In the genomic region with DNA sequence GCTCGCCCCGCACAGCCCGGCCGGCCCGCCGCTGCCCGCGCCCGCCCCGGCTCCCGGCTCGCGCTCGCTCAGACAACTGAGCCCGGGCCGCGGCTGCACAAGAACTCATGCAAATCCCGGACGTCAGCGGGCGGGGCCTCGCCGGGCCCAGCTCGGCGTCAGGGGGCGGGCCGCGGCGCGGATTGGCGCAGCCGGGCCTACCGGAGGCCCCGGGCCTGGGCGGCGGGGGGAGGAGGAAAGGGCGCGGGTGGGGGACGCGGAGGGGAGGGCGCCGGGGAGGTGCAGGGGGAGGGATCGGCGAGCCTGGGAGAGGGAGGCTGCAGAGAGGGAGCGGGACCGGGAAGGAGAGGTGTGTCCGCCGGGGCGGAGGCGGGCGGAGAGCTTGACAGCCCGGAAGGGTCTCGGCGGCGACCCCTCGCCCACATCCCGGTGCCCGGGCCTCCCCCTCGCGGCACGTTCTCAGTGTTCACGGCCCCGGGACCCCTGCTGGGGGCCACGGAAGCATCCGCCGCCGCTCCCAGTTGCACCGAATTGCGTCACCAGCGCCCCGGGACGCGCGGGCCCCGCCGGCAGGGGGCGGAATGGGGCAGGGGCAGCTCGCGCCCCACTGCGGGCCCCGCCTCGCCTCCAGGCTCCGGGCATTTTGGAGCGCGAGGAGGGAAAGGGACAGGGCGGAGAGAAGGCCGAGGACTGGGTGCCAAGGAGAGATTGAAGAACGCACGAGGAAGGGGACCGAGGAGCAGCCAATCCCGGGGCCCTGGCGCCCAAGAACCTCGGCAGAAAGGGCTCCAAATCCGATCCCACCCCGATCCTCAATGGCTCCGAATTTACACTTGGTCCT, we compare ENCODE assay signal across 8 cellular contexts. TPM values are rescaled to one million over a fixed set of nuclear protein-coding genes. Genes with fewer than 3 reads are reported as not detected.
DNase-seq lines count a peak whose midpoint lies in the region; ATAC-seq and TF ChIP-seq lines count a peak whose summit lies in the region.

A gene (minus strand): TSS at position 78 of the 841 bp plus-strand sequence. CDS start 189 bp downstream, outside the sequence.

- H3K4me2 ChIP-seq in OCI-LY1 (ENCODE audit: low read length) = peak within 1 kb of the TSS; percentile 72

- no peaks in the 10 kb centered on the region; the same call in 1 of the 2 replicates for H3K79me2 ChIP-seq in OCI-LY1 (ENCODE audit: insufficient read depth, low read length)

- H3K27me3 Mint-ChIP-seq in CD8-positive, alpha-beta memory T cell = peaks cover 33 to 35% of the 10 kb centered on the region in 2 donors

- no peaks in the 10 kb centered on the region for H3K9me3 Mint-ChIP-seq in CD8-positive, alpha-beta memory T cell

- peak within 1 kb of the TSS; percentile 74 for H3K9ac ChIP-seq in OCI-LY1 (ENCODE audit: low read length)

- peaks cover 44% of the 10 kb centered on the region for H3K27me3 ChIP-seq in CD8-positive, alpha-beta memory T cell (ENCODE audit: insufficient read depth, low read length, poor library complexity, severe bottlenecking)
- H3K27me3 ChIP-seq in OCI-LY1 (ENCODE audit: insufficient read depth, low read length) (no peaks in the 10 kb centered on the region), mononuclear cell (ENCODE audit: insufficient read depth, low read length) (peaks cover 42% of the 10 kb centered on the region)

- H3K9me2 ChIP-seq in OCI-LY1 (ENCODE audit: low read depth, low read length) = no peaks in the 10 kb centered on the region

- H3K4me1 ChIP-seq in CD8-positive, alpha-beta memory T cell (ENCODE audit: insufficient read depth, low read length) = peaks cover 67% of the 10 kb centered on the region
- H3K4me1 ChIP-seq in OCI-LY1 (ENCODE audit: insufficient read depth, low read length, severe bottlenecking) (peaks cover 22% of the 10 kb centered on the region), mononuclear cell (ENCODE audit: insufficient read depth, low read length) (peaks cover 82% of the 10 kb centered on the region)

- peak; percentile 58 for ATAC-seq in GM21360 (IDR thresholded peaks at IDR 0.05; ENCODE audit: unreplicated experiment)

- POLR2A ChIA-PET in CD8-positive, alpha-beta memory T cell (lab: Charles Lee) = interaction anchor here (0.7 to 9.3 kb wide), 9 partner anchors 9 to 157 kb away, joined by 3 to 79 read pairs (median 6); a partner anchor contains a TSS

- peak within 1 kb of the TSS; percentile 94 to 100 (median 97) for H3K4me3 Mint-ChIP-seq in CD8-positive, alpha-beta memory T cell

- no peaks in the 10 kb centered on the region for H3K9me3 ChIP-seq in CD8-positive, alpha-beta memory T cell (ENCODE audit: low read length)
- H3K9me3 ChIP-seq in OCI-LY1 (ENCODE audit: low read length) (no peaks in the 10 kb centered on the region), mononuclear cell (ENCODE audit: low read depth, low read length) (no peaks in the 10 kb centered on the region)

- no peaks in the 10 kb centered on the region for H3F3A ChIP-seq in OCI-LY1 (ENCODE audit: insufficient read depth, low read length)

- H3K27ac ChIP-seq in CD8-positive, alpha-beta memory T cell (ENCODE audit: low read depth, low read length) = peak within 1 kb of the TSS; percentile 89
- H3K27ac ChIP-seq in OCI-LY1 (ENCODE audit: low read depth, low read length, poor library complexity, severe bottlenecking) = peak within 1 kb of the TSS; percentile 90

- peak within 1 kb of the TSS; percentile 85 for H3K4me3 ChIP-seq in CD8-positive, alpha-beta memory T cell (ENCODE audit: low read length)
- H3K4me3 ChIP-seq in OCI-LY1 (ENCODE audit: low read depth, low read length, poor library complexity, severe bottlenecking) (peak within 1 kb of the TSS; percentile 73), mononuclear cell (ENCODE audit: low read length) (peak within 1 kb of the TSS; percentile 73)

- peaks cover 0 to 28% (median 1%) of the 10 kb centered on the region in 3 donors for H3K36me3 Mint-ChIP-seq in CD8-positive, alpha-beta memory T cell

- no peaks in the 10 kb centered on the region for H4K20me1 ChIP-seq in OCI-LY1 (ENCODE audit: insufficient read depth, low read length)

- peaks cover 5% of the 10 kb centered on the region for H3K36me3 ChIP-seq in CD8-positive, alpha-beta memory T cell (ENCODE audit: insufficient read depth, low read length)
- H3K36me3 ChIP-seq in OCI-LY1 (ENCODE audit: insufficient read depth, low read length) = peaks cover 21% of the 10 kb centered on the region

- H3K4me1 Mint-ChIP-seq in CD8-positive, alpha-beta memory T cell = peaks cover 32 to 71% (median 40%) of the 10 kb centered on the region in 3 donors

- DNase-seq in CD8-positive, alpha-beta memory T cell = peak; percentile 82 to 94 (median 88)
- DNase-seq in HuH-7 (ENCODE audit: low spot score) (peak; percentile 94), epidermal melanocyte (ENCODE audit: insufficient read length, low spot score) (peak; percentile 95)
- DNase-seq in activated CD8-positive, alpha-beta memory T cell treated with anti-CD3 and anti-CD28 coated beads, Interleukin-2, amount 50 U/mL, for 48 hours = peak; percentile 92
- DNase-seq in stimulated activated CD8-positive, alpha-beta memory T cell treated with anti-CD3 and anti-CD28 coated beads, Interleukin-2, amount 100 ng/mL, for 48 hours (ENCODE audit: low read depth in 2 of 2) = peak; percentile 87 to 88

- H3K27ac Mint-ChIP-seq in CD8-positive, alpha-beta memory T cell = peak within 1 kb of the TSS; percentile 88 to 100 (median 96)

- peak; percentile 79 for TF ChIP-seq CTCF in OCI-LY1 (IDR thresholded peaks at IDR 0.05; ENCODE audit: low read length)

- CTCF ChIA-PET in CD8-positive, alpha-beta memory T cell (lab: Charles Lee) = interaction anchor here (0.7 to 3.6 kb wide), 11 partner anchors 13 to 262 kb away, joined by 3 to 23 read pairs (median 5); a partner anchor contains a TSS

- no peak within 1 kb of the TSS for H2AFZ ChIP-seq in OCI-LY1 (ENCODE audit: low read length)

RNA-seq across cellular contexts. Expression of the gene that starts here (rescaled TPM):
- 10 to 100 TPM in 1 of 2 experiments, 1 to 10 TPM in 1; 9.8 to 12.2 TPM for total RNA-seq in CD8-positive, alpha-beta memory T cell
- 12.1 TPM for polyA plus RNA-seq in CD8-positive, alpha-beta memory T cell
- total RNA-seq in mononuclear cell = 77.2 TPM

Comparison
In these comparisons a context has a peak if more than half of its experiments do, and no peak if none do; other contexts are left out.
1. Peak in every context shown above with its lines: DNase-seq, ATAC-seq, H3K4me3 ChIP-seq and H3K27ac ChIP-seq.